1 cellular context compared by ENCODE assay signal in genomic region chr5:159010611-159011497, GRCh38.
TF ChIP-seq lines count a peak whose summit lies in the region.

No MANE protein-coding gene starts in this region.

TF ChIP-seq in H1, 55 proteins besides CTCF, POLR2A, EP300 and RAD21 (continued from another document):
- TF ChIP-seq CHD7 (IDR thresholded peaks at IDR 0.05; ENCODE audit: insufficient replicate concordance, low read length) (no peak), NANOG (IDR thresholded peaks at IDR 0.05; ENCODE audit: insufficient read depth, low read depth, low read length, poor library complexity, severe bottlenecking) (no peak), KDM4A (IDR thresholded peaks at IDR 0.05; ENCODE audit: low read depth, low read length, severe bottlenecking) (no peak)
TF ChIP-seq in H1: peak in this region for 0.
